Comparison of ENCODE assay signal across 2 cellular contexts in the genomic region with DNA sequence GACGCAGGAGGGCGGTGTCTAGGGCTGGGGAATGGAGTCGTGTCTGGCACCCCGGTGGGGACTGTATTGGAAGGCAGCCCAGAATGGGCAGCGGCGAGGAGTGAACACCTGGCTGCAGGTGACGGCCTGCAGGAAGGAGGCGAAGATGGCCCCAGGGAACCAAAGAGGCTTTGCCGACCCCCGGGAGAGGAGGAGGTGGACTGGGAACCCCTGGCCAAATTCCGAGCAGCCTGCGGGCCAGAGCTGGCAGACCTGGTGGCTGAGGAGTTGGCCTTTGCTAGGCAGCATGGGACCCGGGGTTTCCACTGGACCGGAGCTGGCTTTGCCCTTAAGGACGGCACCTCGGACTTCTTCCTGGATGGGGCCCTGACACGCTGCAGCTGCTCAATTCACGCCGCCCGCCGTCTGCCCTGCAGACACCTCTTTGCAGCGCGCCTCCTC.
TF ChIP-seq lines count a peak whose summit lies in the region.

No MANE protein-coding gene starts in this region.

TF ChIP-seq in HCT116, 20 proteins besides CTCF, POLR2A, EP300 and RAD21:
- TF ChIP-seq REST (IDR thresholded peaks at IDR 0.05; ENCODE audit: low read depth), result no peak
- 0 out of 2 replicates have a peak, but pooled peaks have one; percentile 28 for TF ChIP-seq POLR2AphosphoS5 (IDR thresholded peaks at IDR 0.05; ENCODE audit: low read depth, low read length)

TF ChIP-seq in K562, 482 proteins besides CTCF, POLR2A, EP300 and RAD21:
- TF ChIP-seq POLR2G (IDR thresholded peaks at IDR 0.05; ENCODE audit: low read depth, low read length) (peak; percentile 64), ADNP (tag; IDR thresholded peaks at IDR 0.05) (no peak), ARID2 (IDR thresholded peaks at IDR 0.05) (no peak), KDM5B (IDR thresholded peaks at IDR 0.05; ENCODE audit: insufficient replicate concordance, low read depth, low read length) (no peak)
- TF ChIP-seq, protein P1, sequence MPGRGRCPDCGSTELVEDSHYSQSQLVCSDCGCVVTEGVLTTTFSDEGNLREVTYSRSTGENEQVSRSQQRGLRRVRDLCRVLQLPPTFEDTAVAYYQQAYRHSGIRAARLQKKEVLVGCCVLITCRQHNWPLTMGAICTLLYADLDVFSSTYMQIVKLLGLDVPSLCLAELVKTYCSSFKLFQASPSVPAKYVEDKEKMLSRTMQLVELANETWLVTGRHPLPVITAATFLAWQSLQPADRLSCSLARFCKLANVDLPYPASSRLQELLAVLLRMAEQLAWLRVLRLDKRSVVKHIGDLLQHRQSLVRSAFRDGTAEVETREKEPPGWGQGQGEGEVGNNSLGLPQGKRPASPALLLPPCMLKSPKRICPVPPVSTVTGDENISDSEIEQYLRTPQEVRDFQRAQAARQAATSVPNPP (IDR thresholded peaks at IDR 0.05; ENCODE audit: borderline replicate concordance, insufficient read depth, insufficient read length), result no peak
